34 cellular contexts compared by ENCODE assay signal in the genomic region with DNA sequence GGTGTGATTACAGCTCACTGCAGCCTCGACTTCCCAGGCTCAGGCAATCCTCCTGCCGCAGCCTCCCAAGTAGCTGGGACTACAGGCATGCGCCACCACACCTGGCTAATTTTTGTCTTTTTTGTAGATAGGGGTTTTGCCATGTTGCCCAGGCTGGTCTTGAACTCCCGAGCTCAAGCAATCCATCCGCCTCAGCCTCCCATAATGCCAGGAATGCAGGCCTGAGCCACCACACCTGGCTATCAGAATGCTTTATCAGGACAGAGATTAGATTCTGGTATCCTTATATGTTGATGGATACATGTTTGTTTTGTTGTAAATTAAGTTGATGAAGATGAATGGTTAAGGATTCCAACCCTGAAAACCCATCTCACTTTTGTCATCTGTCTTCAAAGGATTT.
"Had no signal": no experiment of that assay in that cellular context is flagged by ENCODE, and none has a peak within 500 bp of the region (broad histone marks: within the 10 kb centered on the region; RNA-seq: fewer than 3 reads in every experiment).

No MANE protein-coding gene starts in this region.

- H3K27ac ChIP-seq: KMS-11 had no signal

- H3K9ac ChIP-seq: KMS-11 had no signal

- H3K4me3 ChIP-seq: MG63 had no signal

- H3K9me3 ChIP-seq: MG63 had no signal

- H3K4me2 ChIP-seq: KMS-11 had no signal

- H3K27me3 ChIP-seq: MG63 had no signal

- DNase-seq: Karpas-422, Kasumi-1, MG63, MM.1S, MV-4-11, NCI-H1048, NCI-H1092, NCI-H1092 treated with DMSO at 0.1 percent for 48 hours, NCI-H1105, NCI-H1105 treated with DMSO at 0.1 percent for 48 hours, NCI-H1417, NCI-H1417 treated with DMSO at 0.1 percent for 48 hours, NCI-H1436, NCI-H1436 treated with DMSO at 0.1 percent for 48 hours, NCI-H146, NCI-H1694, NCI-H1694 treated with DMSO at 0.1 percent for 48 hours, NCI-H187, NCI-H187 treated with DMSO at 0.1 percent for 48 hours, NCI-H1930, NCI-H2029, NCI-H2029 treated with DMSO at 0.1 percent for 48 hours, NCI-H2081, NCI-H2081 treated with DMSO at 0.1 percent for 48 hours, NCI-H2107, NCI-H2171, NCI-H2171 treated with DMSO at 0.1 percent for 48 hours, NCI-H2227 treated with DMSO at 0.1 percent for 48 hours, NCI-H226, NCI-H345, NCI-H446, NCI-H446 treated with DMSO at 0.1 percent for 48 hours, NCI-H510A had no signal
